8 cellular contexts compared by ENCODE assay signal in the genomic region with DNA sequence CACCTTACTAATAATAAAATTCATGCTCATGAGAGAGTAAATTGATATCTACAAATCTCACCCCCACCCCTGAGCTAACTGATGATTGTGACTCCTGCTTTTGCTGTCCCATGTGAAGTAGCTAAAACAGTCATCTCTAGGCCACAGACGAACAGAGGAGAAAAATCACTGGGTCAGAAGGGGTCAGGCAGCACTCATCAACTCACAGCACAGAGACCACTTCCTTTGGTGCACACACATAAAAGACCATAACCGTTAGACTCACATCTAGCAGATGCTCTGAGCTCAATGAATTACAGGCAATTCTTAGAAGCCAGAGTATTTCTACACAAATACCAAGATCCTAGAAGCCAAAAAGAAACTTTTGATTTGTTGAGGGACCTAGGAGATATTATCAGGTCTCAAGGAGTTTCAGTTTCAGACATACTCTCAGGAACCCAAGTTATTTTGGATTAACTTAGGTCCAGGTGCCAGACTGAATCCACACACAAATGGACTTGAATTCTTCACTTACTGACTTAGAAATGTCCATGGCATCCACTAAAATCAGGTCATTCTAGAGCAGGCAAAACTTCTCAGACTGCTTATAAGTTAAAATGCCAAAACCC.
A peak's percentile ranks its signal among the peaks of the same experiment; 100 is the strongest.
DNase-seq lines count a peak whose midpoint lies in the region; ATAC-seq lines count a peak whose summit lies in the region.
"Had no signal": no experiment of that assay in that cellular context is flagged by ENCODE, and none has a peak within 500 bp of the region (broad histone marks: within the 10 kb centered on the region; RNA-seq: fewer than 3 reads in every experiment).

No MANE protein-coding gene starts in this region.

- H3K27ac Mint-ChIP-seq in immature natural killer cell: peak overlapping the region; percentile 8 to 80 (median 34)

- ATAC-seq in GM18907 (IDR thresholded peaks at IDR 0.05; ENCODE audit: unreplicated experiment) (peak; percentile 94), GM21723 (IDR thresholded peaks at IDR 0.05; ENCODE audit: unreplicated experiment) (peak; percentile 56), HG03442 (IDR thresholded peaks at IDR 0.05; ENCODE audit: unreplicated experiment) (peak; percentile 88)

- no peaks in the 10 kb centered on the region for H3K4me1 ChIP-seq in SJCRH30

- no peaks in the 10 kb centered on the region for H3K9me3 Mint-ChIP-seq in immature natural killer cell

- DNase-seq in immature natural killer cell (peak; percentile 19 to 28 (median 24)), SJCRH30 (no peak), NCI-H128 (lab: John Stamatoyannopoulos, UW; ENCODE audit: unreplicated experiment) (no peak), NCI-H510A treated with DMSO at 0.1 percent for 48 hours (lab: John Stamatoyannopoulos, UW) (no peak)
- DNase-seq: KBM-7 had no signal

- H3K4me3 ChIP-seq in SJCRH30: no peak overlapping the region

- no peak overlapping the region for H3K27ac ChIP-seq in SJCRH30

- H3K27me3 ChIP-seq in SJCRH30: no peaks in the 10 kb centered on the region

- H3K9me3 ChIP-seq in SJCRH30 (replicated peaks): no peaks in the 10 kb centered on the region

- H3K27me3 Mint-ChIP-seq in immature natural killer cell (ENCODE audit: low read depth in 3 of 3): peaks cover 1 to 3% (median 2%) of the 10 kb centered on the region in 3 donors

- H3K4me1 Mint-ChIP-seq in immature natural killer cell: peaks cover 15 to 27% of the 10 kb centered on the region in 2 donors

- H3K36me3 ChIP-seq in SJCRH30: no peaks in the 10 kb centered on the region

- H3K36me3 Mint-ChIP-seq in immature natural killer cell: no peaks in the 10 kb centered on the region

- no peak overlapping the region for H3K4me3 Mint-ChIP-seq in immature natural killer cell

Comparison
In these comparisons a context has a peak if more than half of its experiments do, and no peak if none do; other contexts are left out.
1. DNase-seq: peak in immature natural killer cell (3 of 3); none in SJCRH30 (0 of 2), NCI-H128 (single experiment) and NCI-H510A treated with DMSO at 0.1 percent for 48 hours (single experiment).
2. Peak in every context shown above with its lines, with median percentiles within 50 percentile points of each other: ATAC-seq.